ENCODE assay signal across 1 cellular context in the genomic region with DNA sequence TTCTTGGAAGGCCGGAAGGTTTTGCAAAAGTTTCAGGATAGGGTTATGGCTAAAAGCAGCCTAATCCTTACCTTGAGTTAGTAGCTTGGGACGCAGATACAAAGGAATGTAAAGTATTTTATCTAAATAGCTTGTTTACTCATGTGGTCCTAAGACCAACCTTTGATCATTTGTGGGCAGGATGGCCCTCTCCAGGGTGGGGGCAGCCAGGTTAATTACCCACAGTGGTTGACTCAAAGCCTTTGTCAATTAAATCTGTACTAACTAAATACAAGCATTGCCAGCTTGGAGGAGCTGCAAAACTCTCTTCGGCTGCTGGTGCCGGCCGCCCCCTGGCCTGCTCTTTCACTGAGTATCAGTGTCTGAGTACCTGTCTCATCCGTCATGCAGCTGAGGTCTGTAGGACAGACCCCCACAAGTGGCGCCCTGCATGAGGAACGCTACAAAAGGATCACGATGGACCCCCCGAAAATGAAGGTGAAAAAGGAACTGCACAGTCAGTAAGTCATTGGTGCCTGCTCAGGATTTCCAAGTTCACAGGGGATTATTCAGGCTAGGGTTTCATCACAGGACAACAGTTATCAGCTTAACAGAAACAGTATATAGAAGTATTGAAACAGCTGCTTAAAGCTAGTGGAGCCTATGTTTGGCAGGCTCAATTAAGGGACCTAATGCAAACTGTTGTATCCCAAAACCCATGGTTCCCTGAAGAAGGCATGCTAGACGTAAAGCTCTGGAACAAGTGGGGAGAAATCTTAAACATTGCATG.
TF ChIP-seq lines count a peak whose summit lies in the region.

No MANE protein-coding gene starts in this region.

TF ChIP-seq in HepG2, 621 proteins besides CTCF, POLR2A, EP300 and RAD21 (continued from another document):
- TF ChIP-seq HNF4G (IDR thresholded peaks at IDR 0.05; ENCODE audit: borderline replicate concordance, low read depth, low read length) (peak; percentile 45; the same call in 1 of the 2 replicates), HNF4G (CRISPR knock-in tag; IDR thresholded peaks at IDR 0.05; ENCODE audit: borderline replicate concordance, low read depth) (no peak), NR2F2 (IDR thresholded peaks at IDR 0.05; ENCODE audit: borderline replicate concordance, low read depth) (0 out of 2 replicates have a peak, but pooled peaks have one; percentile 24), TEAD3 (CRISPR knock-in tag; optimal IDR thresholded peaks at IDR 0.05; ENCODE audit: borderline replicate concordance) (peak; percentile 38), FOXA1 (IDR thresholded peaks at IDR 0.05) (no peak), FOXA1 (CRISPR knock-in tag; IDR thresholded peaks at IDR 0.05) (peak; percentile 57; the same call in 1 of the 2 replicates), ZNF205 (CRISPR knock-in tag; IDR thresholded peaks at IDR 0.05) (peak; percentile 23; the same call in 1 of the 2 replicates), MBNL3 (CRISPR knock-in tag; conservative IDR thresholded peaks at IDR 0.05) (no peak), PITX1 (CRISPR knock-in tag; IDR thresholded peaks at IDR 0.05) (0 out of 2 replicates have a peak, but pooled peaks have one; percentile 25), ZC3H4 (CRISPR knock-in tag; IDR thresholded peaks at IDR 0.05; ENCODE audit: borderline replicate concordance) (no peak), GFI1 (CRISPR knock-in tag; IDR thresholded peaks at IDR 0.05; ENCODE audit: borderline replicate concordance) (peak; percentile 99), HNF4A (CRISPR knock-in tag; IDR thresholded peaks at IDR 0.05) (peak; percentile 43), ISL2 (CRISPR knock-in tag; IDR thresholded peaks at IDR 0.05) (0 out of 2 replicates have a peak, but pooled peaks have one; percentile 26), FOXA3 (CRISPR knock-in tag; IDR thresholded peaks at IDR 0.05) (peak; percentile 46), NR2F6 (IDR thresholded peaks at IDR 0.05) (0 out of 2 replicates have a peak, but pooled peaks have one; percentile 12), NR2F6 (CRISPR knock-in tag; IDR thresholded peaks at IDR 0.05) (no peak), ZNF138 (CRISPR knock-in tag; IDR thresholded peaks at IDR 0.05; ENCODE audit: low read depth) (no peak), ZNF10 (CRISPR knock-in tag; IDR thresholded peaks at IDR 0.05; ENCODE audit: borderline replicate concordance, low read depth) (no peak)
- TF ChIP-seq, protein P1, sequence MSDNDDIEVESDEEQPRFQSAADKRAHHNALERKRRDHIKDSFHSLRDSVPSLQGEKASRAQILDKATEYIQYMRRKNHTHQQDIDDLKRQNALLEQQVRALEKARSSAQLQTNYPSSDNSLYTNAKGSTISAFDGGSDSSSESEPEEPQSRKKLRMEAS (IDR thresholded peaks at IDR 0.05): no peak
- TF ChIP-seq, protein P2, sequence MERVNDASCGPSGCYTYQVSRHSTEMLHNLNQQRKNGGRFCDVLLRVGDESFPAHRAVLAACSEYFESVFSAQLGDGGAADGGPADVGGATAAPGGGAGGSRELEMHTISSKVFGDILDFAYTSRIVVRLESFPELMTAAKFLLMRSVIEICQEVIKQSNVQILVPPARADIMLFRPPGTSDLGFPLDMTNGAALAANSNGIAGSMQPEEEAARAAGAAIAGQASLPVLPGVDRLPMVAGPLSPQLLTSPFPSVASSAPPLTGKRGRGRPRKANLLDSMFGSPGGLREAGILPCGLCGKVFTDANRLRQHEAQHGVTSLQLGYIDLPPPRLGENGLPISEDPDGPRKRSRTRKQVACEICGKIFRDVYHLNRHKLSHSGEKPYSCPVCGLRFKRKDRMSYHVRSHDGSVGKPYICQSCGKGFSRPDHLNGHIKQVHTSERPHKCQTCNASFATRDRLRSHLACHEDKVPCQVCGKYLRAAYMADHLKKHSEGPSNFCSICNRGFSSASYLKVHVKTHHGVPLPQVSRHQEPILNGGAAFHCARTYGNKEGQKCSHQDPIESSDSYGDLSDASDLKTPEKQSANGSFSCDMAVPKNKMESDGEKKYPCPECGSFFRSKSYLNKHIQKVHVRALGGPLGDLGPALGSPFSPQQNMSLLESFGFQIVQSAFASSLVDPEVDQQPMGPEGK (CRISPR knock-in tag; IDR thresholded peaks at IDR 0.05): peak; percentile 81
- TF ChIP-seq, protein P3, sequence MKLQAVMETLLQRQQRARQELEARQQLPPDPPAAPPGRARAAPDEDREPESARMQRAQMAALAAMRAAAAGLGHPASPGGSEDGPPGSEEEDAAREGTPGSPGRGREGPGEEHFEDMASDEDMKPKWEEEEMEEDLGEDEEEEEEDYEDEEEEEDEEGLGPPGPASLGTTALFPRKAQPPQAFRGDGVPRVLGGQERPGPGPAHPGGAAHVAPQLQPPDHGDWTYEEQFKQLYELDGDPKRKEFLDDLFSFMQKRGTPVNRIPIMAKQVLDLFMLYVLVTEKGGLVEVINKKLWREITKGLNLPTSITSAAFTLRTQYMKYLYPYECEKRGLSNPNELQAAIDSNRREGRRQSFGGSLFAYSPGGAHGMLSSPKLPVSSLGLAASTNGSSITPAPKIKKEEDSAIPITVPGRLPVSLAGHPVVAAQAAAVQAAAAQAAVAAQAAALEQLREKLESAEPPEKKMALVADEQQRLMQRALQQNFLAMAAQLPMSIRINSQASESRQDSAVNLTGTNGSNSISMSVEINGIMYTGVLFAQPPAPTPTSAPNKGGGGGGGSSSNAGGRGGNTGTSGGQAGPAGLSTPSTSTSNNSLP (IDR thresholded peaks at IDR 0.05; ENCODE audit: low read depth, low read length): 0 out of 2 replicates have a peak, but pooled peaks have one; percentile 14
- TF ChIP-seq, protein P4, sequence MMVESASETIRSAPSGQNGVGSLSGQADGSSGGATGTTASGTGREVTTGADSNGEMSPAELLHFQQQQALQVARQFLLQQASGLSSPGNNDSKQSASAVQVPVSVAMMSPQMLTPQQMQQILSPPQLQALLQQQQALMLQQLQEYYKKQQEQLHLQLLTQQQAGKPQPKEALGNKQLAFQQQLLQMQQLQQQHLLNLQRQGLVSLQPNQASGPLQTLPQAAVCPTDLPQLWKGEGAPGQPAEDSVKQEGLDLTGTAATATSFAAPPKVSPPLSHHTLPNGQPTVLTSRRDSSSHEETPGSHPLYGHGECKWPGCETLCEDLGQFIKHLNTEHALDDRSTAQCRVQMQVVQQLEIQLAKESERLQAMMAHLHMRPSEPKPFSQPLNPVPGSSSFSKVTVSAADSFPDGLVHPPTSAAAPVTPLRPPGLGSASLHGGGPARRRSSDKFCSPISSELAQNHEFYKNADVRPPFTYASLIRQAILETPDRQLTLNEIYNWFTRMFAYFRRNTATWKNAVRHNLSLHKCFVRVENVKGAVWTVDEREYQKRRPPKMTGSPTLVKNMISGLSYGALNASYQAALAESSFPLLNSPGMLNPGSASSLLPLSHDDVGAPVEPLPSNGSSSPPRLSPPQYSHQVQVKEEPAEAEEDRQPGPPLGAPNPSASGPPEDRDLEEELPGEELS (CRISPR knock-in tag; IDR thresholded peaks at IDR 0.05): peak; percentile 58
